ENCODE assay signal across 24 cellular contexts in the genomic region with DNA sequence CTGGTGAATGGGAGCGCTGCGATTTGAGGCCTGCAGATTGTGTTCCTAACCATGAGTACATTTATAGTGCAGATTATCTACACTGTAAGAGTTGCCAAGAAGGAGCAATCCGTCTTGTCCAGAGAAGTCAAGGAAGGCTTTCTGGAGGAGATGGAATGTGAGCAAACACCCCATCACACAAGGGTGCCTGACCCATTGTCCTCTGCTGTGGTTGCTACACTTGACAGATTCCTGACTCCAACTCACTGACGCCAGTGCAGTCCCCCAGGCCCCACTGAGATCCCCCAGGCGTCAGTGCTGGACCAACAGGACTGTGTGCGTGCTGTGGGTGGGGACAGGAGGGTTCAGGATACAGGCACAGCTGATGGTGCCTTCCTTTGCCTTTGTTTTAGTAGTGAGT.
"Had no signal": no experiment of that assay in that cellular context is flagged by ENCODE, and none has a peak within 500 bp of the region (broad histone marks: within the 10 kb centered on the region; RNA-seq: fewer than 3 reads in every experiment).

No MANE protein-coding gene starts in this region.

- H3K36me3 Mint-ChIP-seq: natural killer cell; stimulated activated memory B cell treated with anti-CD40 and anti-IgM and Interleukin-4, amounts not matched to agents 10 μg/mL and 1 μg/mL and 100 μg/mL, for 72 hours had no signal

- H3K27me3 ChIP-seq: heart right ventricle, ovary, right lobe of liver, thyroid gland, upper lobe of left lung, uterus had no signal

- H3K36me3 ChIP-seq: heart right ventricle, ovary, right lobe of liver, spleen, thyroid gland, upper lobe of left lung, uterus had no signal

- H3K4me1 Mint-ChIP-seq: natural killer cell; stimulated activated memory B cell treated with anti-CD40 and anti-IgM and Interleukin-4, amounts not matched to agents 10 μg/mL and 1 μg/mL and 100 μg/mL, for 72 hours; stimulated activated naive CD8-positive, alpha-beta T cell treated with anti-CD3 and anti-CD28 coated beads, Interleukin-15, amount 100 ng/mL, for 72 hours had no signal

- ATAC-seq: effector memory CD8-positive, alpha-beta T cell; mucosa of descending colon; natural killer cell; right lobe of liver; stimulated activated memory B cell treated with anti-CD40 and anti-IgM and Interleukin-4, amounts not matched to agents 10 μg/mL and 1 μg/mL and 100 μg/mL, for 72 hours; stimulated activated naive CD8-positive, alpha-beta T cell treated with anti-CD3 and anti-CD28 coated beads, Interleukin-15, amount 100 ng/mL, for 72 hours had no signal

- H3K4me3 Mint-ChIP-seq: dendritic cell treated with granulocyte-macrophage colony-stimulating factor and Interleukin-4, amounts not matched to agents 40 ng/mL and 50 ng/mL, for 4 days; effector memory CD8-positive, alpha-beta T cell; natural killer cell; neural crest cell; stimulated activated memory B cell treated with anti-CD40 and anti-IgM and Interleukin-4, amounts not matched to agents 10 μg/mL and 1 μg/mL and 100 μg/mL, for 72 hours; stimulated activated naive CD8-positive, alpha-beta T cell treated with anti-CD3 and anti-CD28 coated beads, Interleukin-15, amount 100 ng/mL, for 72 hours had no signal

- H3K4me1 ChIP-seq: spleen, thyroid gland, upper lobe of left lung, uterus had no signal

- H3K4me3 ChIP-seq: heart right ventricle, mucosa of descending colon, ovary, right lobe of liver, spleen, thyroid gland, upper lobe of left lung, uterus had no signal

- H3K27ac ChIP-seq: epithelial cell of prostate, ovary, right lobe of liver, spleen, thyroid gland, upper lobe of left lung, uterus had no signal

- DNase-seq: effector memory CD8-positive, alpha-beta T cell; heart right ventricle; hypothalamus; kidney glomerular epithelial cell; mucosa of descending colon; natural killer cell; nucleus accumbens; ovary; right lobe of liver; spleen; stimulated activated CD4-positive, alpha-beta T cell treated with anti-CD3 and anti-CD28 coated beads, Interleukin-15, amount 100 ng/mL, for 24 hours; stimulated activated CD4-positive, alpha-beta T cell treated with anti-CD3 and anti-CD28 coated beads, Interleukin-1b, Interleukin-23, amount 100 ng/mL, for 48 hours; stimulated activated CD4-positive, alpha-beta T cell treated with anti-CD3 and anti-CD28 coated beads, Interleukin-4, amount 100 ng/mL, for 24 hours; stimulated activated naive CD8-positive, alpha-beta T cell treated with anti-CD3 and anti-CD28 coated beads, Interleukin-15, amount 100 ng/mL, for 72 hours; thyroid gland; upper lobe of left lung; uterus had no signal

- H3K27me3 Mint-ChIP-seq: dendritic cell treated with granulocyte-macrophage colony-stimulating factor and Interleukin-4, amounts not matched to agents 40 ng/mL and 50 ng/mL, for 4 days; stimulated activated memory B cell treated with anti-CD40 and anti-IgM and Interleukin-4, amounts not matched to agents 10 μg/mL and 1 μg/mL and 100 μg/mL, for 72 hours; stimulated activated naive CD8-positive, alpha-beta T cell treated with anti-CD3 and anti-CD28 coated beads, Interleukin-15, amount 100 ng/mL, for 72 hours had no signal

- FAIRE-seq: colon, frontal cortex, islet of Langerhans had no signal

- H3K9me3 Mint-ChIP-seq: dendritic cell treated with granulocyte-macrophage colony-stimulating factor and Interleukin-4, amounts not matched to agents 40 ng/mL and 50 ng/mL, for 4 days; effector memory CD8-positive, alpha-beta T cell; natural killer cell; neural crest cell; stimulated activated memory B cell treated with anti-CD40 and anti-IgM and Interleukin-4, amounts not matched to agents 10 μg/mL and 1 μg/mL and 100 μg/mL, for 72 hours; stimulated activated naive CD8-positive, alpha-beta T cell treated with anti-CD3 and anti-CD28 coated beads, Interleukin-15, amount 100 ng/mL, for 72 hours had no signal

- H3K9me3 ChIP-seq: heart right ventricle, mucosa of descending colon, ovary, right lobe of liver, spleen, thyroid gland, upper lobe of left lung, uterus had no signal

- H3K27ac Mint-ChIP-seq: dendritic cell treated with granulocyte-macrophage colony-stimulating factor and Interleukin-4, amounts not matched to agents 40 ng/mL and 50 ng/mL, for 4 days; effector memory CD8-positive, alpha-beta T cell; natural killer cell; stimulated activated memory B cell treated with anti-CD40 and anti-IgM and Interleukin-4, amounts not matched to agents 10 μg/mL and 1 μg/mL and 100 μg/mL, for 72 hours; stimulated activated naive CD8-positive, alpha-beta T cell treated with anti-CD3 and anti-CD28 coated beads, Interleukin-15, amount 100 ng/mL, for 72 hours had no signal
